Comparison of ENCODE assay signal across 24 cellular contexts in the genomic region with DNA sequence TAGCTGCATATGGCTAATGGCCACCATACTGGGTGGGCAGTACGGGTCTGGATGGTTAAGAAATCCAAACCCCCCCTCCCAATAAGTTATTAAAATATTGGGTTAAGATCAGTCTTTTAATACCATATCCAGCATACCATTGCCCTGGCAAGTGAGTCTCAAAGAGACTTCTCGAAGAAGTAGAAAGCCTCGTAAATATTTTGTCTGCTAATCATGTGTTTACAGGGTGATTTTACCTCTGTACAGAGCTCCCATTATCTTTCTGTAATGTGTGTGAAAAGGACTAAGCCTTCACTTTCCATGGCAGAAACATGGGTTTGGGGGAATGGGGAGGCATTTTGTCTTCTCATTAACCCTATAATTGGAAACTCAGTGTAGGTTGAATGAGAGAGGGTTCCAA.
"Had no signal": no experiment of that assay in that cellular context is flagged by ENCODE, and none has a peak within 500 bp of the region (broad histone marks: within the 10 kb centered on the region; RNA-seq: fewer than 3 reads in every experiment).

No MANE protein-coding gene starts in this region.

- H3K4me3 ChIP-seq: colonic mucosa, coronary artery, dorsolateral prefrontal cortex, esophagus muscularis mucosa, esophagus squamous epithelium, gastrocnemius medialis, gastroesophageal sphincter, heart left ventricle, heart right ventricle had no signal

- H3K27me3 ChIP-seq: colonic mucosa, dorsolateral prefrontal cortex, esophagus muscularis mucosa, esophagus squamous epithelium, foreskin keratinocyte, gastrocnemius medialis, gastroesophageal sphincter, heart left ventricle, heart right ventricle had no signal

- H3K4me1 ChIP-seq: colonic mucosa, foreskin keratinocyte had no signal

- ATAC-seq: effector memory CD8-positive, alpha-beta T cell; esophagus mucosa; foreskin keratinocyte; gastrocnemius medialis; gastroesophageal sphincter; heart left ventricle; heart right ventricle had no signal

- H3K36me3 ChIP-seq: colonic mucosa, esophagus squamous epithelium, gastrocnemius medialis had no signal

- H3K27ac ChIP-seq: colonic mucosa, coronary artery, dorsolateral prefrontal cortex, epithelial cell of prostate, esophagus muscularis mucosa, esophagus squamous epithelium, foreskin keratinocyte, gastrocnemius medialis, gastroesophageal sphincter, heart left ventricle, heart right ventricle had no signal

- H3K9me3 ChIP-seq: colonic mucosa, esophagus muscularis mucosa, esophagus squamous epithelium, gastrocnemius medialis, gastroesophageal sphincter, heart left ventricle, heart right ventricle had no signal

- DNase-seq: colonic mucosa; cortex of kidney; dermis blood vessel endothelial cell; dorsolateral prefrontal cortex; effector CD4-positive, alpha-beta T cell; effector CD8-positive, alpha-beta T cell; effector memory CD4-positive, alpha-beta T cell; effector memory CD8-positive, alpha-beta T cell; endodermal cell; erythroblast; esophagus squamous epithelium; foreskin fibroblast; foreskin keratinocyte; foreskin melanocyte; gastrocnemius medialis; glutamatergic neuron; head of caudate nucleus; heart left ventricle; heart right ventricle had no signal
